Comparison of ENCODE assay signal across 8 cellular contexts in genomic region chr17:58007781-58008706, GRCh38. TPM values are rescaled to one million over a fixed set of nuclear protein-coding genes. Genes with fewer than 3 reads are reported as not detected.
DNase-seq lines count a peak whose midpoint lies in the region; ATAC-seq lines count a peak whose summit lies in the region.

No MANE protein-coding gene starts in this region.

- no peaks in the 10 kb centered on the region; the same call in 1 of the 2 replicates for H3K27me3 ChIP-seq in MG63

- intact Hi-C loops in dendritic cell treated with granulocyte-macrophage colony-stimulating factor and Interleukin-4, amounts not matched to agents 40 ng/mL and 50 ng/mL, for 4 days (cut with micrococcal nuclease): loop anchor here (2.0 kb wide), 1 partner anchor 77 kb away; no protein-coding TSS in a partner anchor

- no peaks in the 10 kb centered on the region for H3K9me3 ChIP-seq in MG63

- DNase-seq in MG63: peak; percentile 22
- DNase-seq in naive thymus-derived CD8-positive, alpha-beta T cell: no peak
- DNase-seq in SIG-M5 (lab: John Stamatoyannopoulos, UW): no peak
- DNase-seq in NCI-H446 (lab: John Stamatoyannopoulos, UW): no peak
- no peak for DNase-seq in NCI-H2196 (lab: John Stamatoyannopoulos, UW; ENCODE audit: unreplicated experiment)

- H3K9me3 Mint-ChIP-seq in dendritic cell treated with granulocyte-macrophage colony-stimulating factor and Interleukin-4, amounts not matched to agents 40 ng/mL and 50 ng/mL, for 4 days: no peaks in the 10 kb centered on the region
- H3K9me3 Mint-ChIP-seq in naive thymus-derived CD8-positive, alpha-beta T cell: no peaks in the 10 kb centered on the region

- peak overlapping the region; percentile 97 for H3K4me3 Mint-ChIP-seq in dendritic cell treated with granulocyte-macrophage colony-stimulating factor and Interleukin-4, amounts not matched to agents 40 ng/mL and 50 ng/mL, for 4 days
- peak overlapping the region; percentile 98 to 100 (median 99) for H3K4me3 Mint-ChIP-seq in naive thymus-derived CD8-positive, alpha-beta T cell

- H3K27me3 Mint-ChIP-seq in dendritic cell treated with granulocyte-macrophage colony-stimulating factor and Interleukin-4, amounts not matched to agents 40 ng/mL and 50 ng/mL, for 4 days: peaks cover 2% of the 10 kb centered on the region
- peaks cover 0 to 6% (median 0%) of the 10 kb centered on the region in 5 donors for H3K27me3 Mint-ChIP-seq in naive thymus-derived CD8-positive, alpha-beta T cell

- ATAC-seq in GM18498 (IDR thresholded peaks at IDR 0.05; ENCODE audit: unreplicated experiment) (peak; percentile 35), GM21786 (IDR thresholded peaks at IDR 0.05; ENCODE audit: unreplicated experiment) (peak; percentile 15)
- no peak for ATAC-seq in naive thymus-derived CD8-positive, alpha-beta T cell

- peaks cover 39% of the 10 kb centered on the region for H3K36me3 ChIP-seq in MG63

- peaks cover 34% of the 10 kb centered on the region for H3K4me1 Mint-ChIP-seq in dendritic cell treated with granulocyte-macrophage colony-stimulating factor and Interleukin-4, amounts not matched to agents 40 ng/mL and 50 ng/mL, for 4 days (ENCODE audit: low read depth)
- peaks cover 20 to 49% (median 45%) of the 10 kb centered on the region in 4 donors for H3K4me1 Mint-ChIP-seq in naive thymus-derived CD8-positive, alpha-beta T cell

- POLR2A ChIA-PET in naive thymus-derived CD8-positive, alpha-beta T cell (lab: Charles Lee): interaction anchor here (0.8 to 3.3 kb wide), 18 partner anchors 9 to 1147 kb away, joined by 3 to 45 read pairs (median 8); partner anchors contain the start of genes CUEDC1, DYNLL2, MKS1 and MRPS23

- peaks cover 44% of the 10 kb centered on the region for H3K36me3 Mint-ChIP-seq in dendritic cell treated with granulocyte-macrophage colony-stimulating factor and Interleukin-4, amounts not matched to agents 40 ng/mL and 50 ng/mL, for 4 days (ENCODE audit: low read depth)
- peaks cover 21 to 40% (median 21%) of the 10 kb centered on the region in 3 donors for H3K36me3 Mint-ChIP-seq in naive thymus-derived CD8-positive, alpha-beta T cell

- H3K4me3 ChIP-seq in MG63: peak overlapping the region; percentile 96

- H3K27ac Mint-ChIP-seq in dendritic cell treated with granulocyte-macrophage colony-stimulating factor and Interleukin-4, amounts not matched to agents 40 ng/mL and 50 ng/mL, for 4 days: peak overlapping the region; percentile 96
- H3K27ac Mint-ChIP-seq in naive thymus-derived CD8-positive, alpha-beta T cell: peak overlapping the region; percentile 98 to 100 (median 99)

RNA-seq across cellular contexts. Expression of gene SRSF1, which starts 1.0 kb away (rescaled TPM):
- total RNA-seq in MG63 (2014; rRNA removed; shearing (Covaris generic); ENCODE audit: low replicate concordance): 402 and 601 TPM in 2 replicates
- total RNA-seq in naive thymus-derived CD8-positive, alpha-beta T cell: 100 to 1,000 TPM; 213 to 256 TPM
- 10 to 100 TPM; 43.5 to 51.6 (median 45.4) TPM for polyA plus RNA-seq in naive thymus-derived CD8-positive, alpha-beta T cell

RNA-seq across cellular contexts. Expression of gene VEZF1, which starts 20.0 kb away (rescaled TPM):
- total RNA-seq in MG63 (2014; rRNA removed; shearing (Covaris generic); ENCODE audit: low replicate concordance): 30.6 and 54.3 TPM in 2 replicates
- total RNA-seq in naive thymus-derived CD8-positive, alpha-beta T cell: 10 to 100 TPM; 91.6 to 92.8 TPM
- polyA plus RNA-seq in naive thymus-derived CD8-positive, alpha-beta T cell: 10 to 100 TPM; 41.1 to 48.9 (median 42.1) TPM

RNA-seq across cellular contexts. Expression of gene CUEDC1, which starts 52.8 kb away (rescaled TPM):
- total RNA-seq in MG63 (2014; rRNA removed; shearing (Covaris generic); ENCODE audit: low replicate concordance): 3.0 and 10.2 TPM in 2 replicates
- total RNA-seq in naive thymus-derived CD8-positive, alpha-beta T cell: under 1 TPM in 1 of 2 experiments, not detected in 1; 0.55 TPM
- not detected for polyA plus RNA-seq in naive thymus-derived CD8-positive, alpha-beta T cell

Comparison
In these comparisons a context has a peak if more than half of its experiments do, and no peak if none do; other contexts are left out.
1. ATAC-seq: peak in GM18498 (single experiment) and GM21786 (single experiment); none in naive thymus-derived CD8-positive, alpha-beta T cell (0 of 2).